Comparison of ENCODE assay signal across 21 cellular contexts in the genomic region with DNA sequence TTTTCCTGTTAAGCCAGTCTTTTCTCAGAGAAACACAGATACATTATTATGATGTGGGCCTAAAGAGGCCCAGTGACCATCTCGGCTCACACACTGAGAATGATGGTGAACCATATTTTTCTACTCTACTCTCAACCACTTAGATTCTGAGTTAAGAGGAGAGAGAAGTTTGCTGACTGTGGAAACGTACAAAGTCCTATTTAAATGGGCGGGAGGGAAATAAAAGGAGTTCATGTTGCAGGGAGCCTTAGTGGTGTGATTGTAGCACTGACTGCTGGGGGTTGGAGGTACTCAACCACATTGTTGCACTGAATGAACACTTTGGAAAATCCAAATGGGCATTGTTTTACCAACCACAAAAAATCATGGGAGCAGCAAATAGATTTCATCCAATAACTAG.
"Had no signal": no experiment of that assay in that cellular context is flagged by ENCODE, and none has a peak within 500 bp of the region (broad histone marks: within the 10 kb centered on the region; RNA-seq: fewer than 3 reads in every experiment).

No MANE protein-coding gene starts in this region.

- H3K4me3 ChIP-seq: gastroesophageal sphincter, heart left ventricle, tibial artery, uterus had no signal

- H3K27ac ChIP-seq: gastroesophageal sphincter, tibial artery, WERI-Rb-1 had no signal

- H3K27me3 ChIP-seq: gastroesophageal sphincter, heart left ventricle, tibial artery, uterus had no signal

- H3K9me3 ChIP-seq: gastroesophageal sphincter, heart left ventricle, tibial artery, uterus had no signal

- H3K4me1 ChIP-seq: gastroesophageal sphincter, tibial artery, uterus had no signal

- H3K36me3 ChIP-seq: gastroesophageal sphincter, heart left ventricle, tibial artery, uterus, WERI-Rb-1 had no signal

- ATAC-seq: activated T-helper 17 cell treated with anti-CD3 and anti-CD28 coated beads, Interleukin-2, amount 50 U/mL, for 72 hours; esophagus mucosa; gastroesophageal sphincter; heart left ventricle had no signal

- DNase-seq: activated CD4-positive, alpha-beta T cell treated with anti-CD3 and anti-CD28 coated beads for 1 hour; activated CD4-positive, alpha-beta T cell treated with anti-CD3 and anti-CD28 coated beads, Interleukin-2, amount 50 U/mL, for 48 hours; activated naive CD4-positive, alpha-beta T cell; activated naive CD8-positive, alpha-beta T cell treated with anti-CD3 and anti-CD28 coated beads for 36 hours; activated T-cell treated with anti-CD3 and anti-CD28 coated beads for 4 hours; amniotic stem cell; effector CD8-positive, alpha-beta T cell; heart left ventricle; kidney glomerular epithelial cell; mesendoderm; stimulated activated CD4-positive, alpha-beta T cell treated with anti-CD3 and anti-CD28 coated beads, Interleukin-12 subunit alpha, Interleukin-12 subunit beta, amount 100 ng/mL, for 4 hours; stimulated activated CD4-positive, alpha-beta T cell treated with anti-CD3 and anti-CD28 coated beads, Interleukin-1b, Interleukin-23, amount 100 ng/mL, for 48 hours; stimulated activated CD8-positive, alpha-beta memory T cell treated with anti-CD3 and anti-CD28 coated beads, Interleukin-4, amount 100 ng/mL, for 48 hours; stimulated activated naive CD4-positive, alpha-beta T cell; T-helper 2 cell; tibial artery; uterus; WERI-Rb-1 had no signal
